8 cellular contexts compared by ENCODE assay signal in the genomic region with DNA sequence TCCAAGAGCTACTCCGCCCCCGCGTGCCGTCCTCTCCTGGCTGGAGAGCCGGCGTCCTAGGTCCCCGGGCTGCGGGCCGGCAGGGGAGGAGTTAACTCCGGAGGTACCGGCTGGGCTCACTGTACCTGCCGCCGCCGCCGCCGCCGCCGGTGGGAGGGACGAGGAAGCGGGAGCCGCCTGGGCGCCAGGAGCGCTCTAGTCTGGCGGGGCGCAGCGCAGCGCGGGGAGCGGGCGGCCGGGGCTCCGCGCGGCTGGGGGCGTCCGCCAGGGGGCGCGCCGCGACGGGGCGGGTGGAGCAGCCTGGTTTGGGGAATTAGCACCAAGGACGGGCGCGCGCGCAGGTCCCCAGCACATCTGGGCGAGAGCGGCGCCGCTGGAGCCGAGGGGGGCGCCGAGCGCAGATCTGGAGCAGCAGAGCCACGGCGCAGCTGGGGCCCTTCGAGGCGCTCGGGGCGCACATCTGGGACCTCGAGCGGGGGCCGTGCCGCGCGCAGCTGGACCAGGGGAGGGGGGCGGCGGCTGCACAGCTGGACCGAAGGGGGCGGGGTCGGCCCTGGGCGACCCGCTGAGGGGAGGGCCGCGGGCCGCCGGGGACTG. TPM values are rescaled to one million over a fixed set of nuclear protein-coding genes. Genes with fewer than 3 reads are reported as not detected.
DNase-seq lines count a peak whose midpoint lies in the region; ATAC-seq and TF ChIP-seq lines count a peak whose summit lies in the region.

A gene (plus strand): TSS at position 348 of the 597 bp plus-strand sequence. CDS start 349 bp downstream, outside the sequence.

- H3K9me3 ChIP-seq in ectodermal cell (ENCODE audit: control insufficient read depth, low read length): no peaks in the 10 kb centered on the region
- H3K9me3 ChIP-seq in mesodermal cell (ENCODE audit: control insufficient read depth, low read length): no peaks in the 10 kb centered on the region

- no peak for ATAC-seq in HG03108 (IDR thresholded peaks at IDR 0.05; ENCODE audit: unreplicated experiment)

- DNase-seq in NCI-H1930 (lab: John Stamatoyannopoulos, UW) (peak; percentile 51 to 56), HPDE6-E6E7 (ENCODE audit: extremely low spot score) (no peak)
- DNase-seq in activated CD4-positive, alpha-beta T cell treated with anti-CD3 and anti-CD28 coated beads, Interleukin-2, amount 50 U/mL, for 1 hour: peak; percentile 60
- DNase-seq in stimulated activated CD8-positive, alpha-beta memory T cell treated with anti-CD3 and anti-CD28 coated beads, Interleukin-4, amount 100 ng/mL, for 4 hours (ENCODE audit: low read depth in 2 of 2, low spot score in 1 of 2): peak; percentile 14 to 18

- H3K4me1 ChIP-seq in ectodermal cell (ENCODE audit: control insufficient read depth, insufficient read depth, low read length) (peaks cover 11% of the 10 kb centered on the region), mesodermal cell (ENCODE audit: control insufficient read depth, insufficient read depth, low read length, poor library complexity, severe bottlenecking) (peaks cover 5% of the 10 kb centered on the region)

- H3K27me3 ChIP-seq in ectodermal cell (ENCODE audit: control insufficient read depth, insufficient read depth, low read length, poor library complexity, severe bottlenecking): peaks cover 28% of the 10 kb centered on the region

- H3K27ac ChIP-seq in ectodermal cell (ENCODE audit: insufficient read depth, low read depth, low read length, poor library complexity, severe bottlenecking) (peak within 1 kb of the TSS; percentile 59), mesodermal cell (ENCODE audit: low read depth, low read length, severe bottlenecking) (no peak within 1 kb of the TSS)

- 0 to 1% methylated on average over 78 of the region's 78 CpGs for WGBS in ectodermal cell, 2 experiments
- 0 to 1% methylated on average over 17 to 45 of the region's 78 CpGs for WGBS in mesodermal cell (ENCODE audit: insufficient coverage in 2 of 2), 2 experiments

- H3K36me3 ChIP-seq in ectodermal cell (ENCODE audit: control insufficient read depth, insufficient read depth, low read length): no peaks in the 10 kb centered on the region
- H3K36me3 ChIP-seq in mesodermal cell (ENCODE audit: control insufficient read depth, insufficient read depth, low read length): no peaks in the 10 kb centered on the region

- H3K4me3 ChIP-seq in GM12875 (ENCODE audit: low read depth, low read length): peak within 1 kb of the TSS; percentile 41
- peak within 1 kb of the TSS; percentile 82 for H3K4me3 ChIP-seq in ectodermal cell (ENCODE audit: insufficient read depth, low read depth, low read length)
- peak within 1 kb of the TSS; percentile 66 for H3K4me3 ChIP-seq in mesodermal cell (ENCODE audit: extremely low read depth, insufficient read depth, low read length, poor library complexity, severe bottlenecking)

- TF ChIP-seq CTCF in GM12875 (IDR thresholded peaks at IDR 0.05; ENCODE audit: borderline replicate concordance, insufficient read depth, low read depth, low read length): peak; percentile 56; the same call in 1 of the 2 replicates

RNA-seq across cellular contexts. Expression of the gene that starts here (rescaled TPM):
- polyA plus RNA-seq in ectodermal cell (2013, experiment 1 of 4): 10.9 TPM
- polyA plus RNA-seq in ectodermal cell (2013, experiment 2 of 4): 12.1 TPM
- 10.8 TPM for polyA plus RNA-seq in ectodermal cell (2013, experiment 3 of 4)
- polyA plus RNA-seq in ectodermal cell (2013, experiment 4 of 4): 12.6 TPM
- 2.1 TPM for polyA plus RNA-seq in mesodermal cell (2013, experiment 1 of 2)
- polyA plus RNA-seq in mesodermal cell (2013, experiment 2 of 2): 2.1 TPM
